1 cellular context compared by ENCODE assay signal in the genomic region with DNA sequence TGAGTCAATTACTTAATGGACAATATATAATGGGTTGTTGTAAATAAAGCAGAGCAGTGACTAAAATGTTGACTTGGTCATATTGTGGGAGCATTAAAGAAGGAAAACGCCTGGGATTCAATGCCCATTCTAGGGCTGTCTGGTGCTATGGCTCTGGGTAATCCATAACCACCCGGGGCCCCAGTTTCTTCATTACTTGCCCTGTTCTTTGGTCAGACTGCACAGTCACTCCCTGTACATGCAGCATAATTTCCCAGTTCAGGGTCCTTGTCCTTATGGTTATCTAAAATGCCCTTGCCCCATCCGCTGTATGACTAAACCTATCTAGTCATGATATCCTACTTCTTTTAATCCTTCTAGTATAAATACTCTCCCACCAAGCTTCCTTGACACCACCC.
TF ChIP-seq lines count a peak whose summit lies in the region.

No MANE protein-coding gene starts in this region.

TF ChIP-seq in K562, 482 proteins besides CTCF, POLR2A, EP300 and RAD21 (continues in another document):
- no peak for TF ChIP-seq SUPT5H (IDR thresholded peaks at IDR 0.05)
- TF ChIP-seq L3MBTL2 (IDR thresholded peaks at IDR 0.05) = no peak
- TF ChIP-seq, protein P1, sequence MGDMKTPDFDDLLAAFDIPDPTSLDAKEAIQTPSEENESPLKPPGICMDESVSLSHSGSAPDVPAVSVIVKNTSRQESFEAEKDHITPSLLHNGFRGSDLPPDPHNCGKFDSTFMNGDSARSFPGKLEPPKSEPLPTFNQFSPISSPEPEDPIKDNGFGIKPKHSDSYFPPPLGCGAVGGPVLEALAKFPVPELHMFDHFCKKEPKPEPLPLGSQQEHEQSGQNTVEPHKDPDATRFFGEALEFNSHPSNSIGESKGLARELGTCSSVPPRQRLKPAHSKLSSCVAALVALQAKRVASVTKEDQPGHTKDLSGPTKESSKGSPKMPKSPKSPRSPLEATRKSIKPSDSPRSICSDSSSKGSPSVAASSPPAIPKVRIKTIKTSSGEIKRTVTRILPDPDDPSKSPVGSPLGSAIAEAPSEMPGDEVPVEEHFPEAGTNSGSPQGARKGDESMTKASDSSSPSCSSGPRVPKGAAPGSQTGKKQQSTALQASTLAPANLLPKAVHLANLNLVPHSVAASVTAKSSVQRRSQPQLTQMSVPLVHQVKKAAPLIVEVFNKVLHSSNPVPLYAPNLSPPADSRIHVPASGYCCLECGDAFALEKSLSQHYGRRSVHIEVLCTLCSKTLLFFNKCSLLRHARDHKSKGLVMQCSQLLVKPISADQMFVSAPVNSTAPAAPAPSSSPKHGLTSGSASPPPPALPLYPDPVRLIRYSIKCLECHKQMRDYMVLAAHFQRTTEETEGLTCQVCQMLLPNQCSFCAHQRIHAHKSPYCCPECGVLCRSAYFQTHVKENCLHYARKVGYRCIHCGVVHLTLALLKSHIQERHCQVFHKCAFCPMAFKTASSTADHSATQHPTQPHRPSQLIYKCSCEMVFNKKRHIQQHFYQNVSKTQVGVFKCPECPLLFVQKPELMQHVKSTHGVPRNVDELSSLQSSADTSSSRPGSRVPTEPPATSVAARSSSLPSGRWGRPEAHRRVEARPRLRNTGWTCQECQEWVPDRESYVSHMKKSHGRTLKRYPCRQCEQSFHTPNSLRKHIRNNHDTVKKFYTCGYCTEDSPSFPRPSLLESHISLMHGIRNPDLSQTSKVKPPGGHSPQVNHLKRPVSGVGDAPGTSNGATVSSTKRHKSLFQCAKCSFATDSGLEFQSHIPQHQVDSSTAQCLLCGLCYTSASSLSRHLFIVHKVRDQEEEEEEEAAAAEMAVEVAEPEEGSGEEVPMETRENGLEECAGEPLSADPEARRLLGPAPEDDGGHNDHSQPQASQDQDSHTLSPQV (IDR thresholded peaks at IDR 0.05) = peak; percentile 70; the same call in 1 of the 2 replicates
- no peak for TF ChIP-seq KDM1A (IDR thresholded peaks at IDR 0.05)
- TF ChIP-seq FOSL1 (tag; conservative IDR thresholded peaks at IDR 0.05) = peak; percentile 91
- TF ChIP-seq, protein P2, sequence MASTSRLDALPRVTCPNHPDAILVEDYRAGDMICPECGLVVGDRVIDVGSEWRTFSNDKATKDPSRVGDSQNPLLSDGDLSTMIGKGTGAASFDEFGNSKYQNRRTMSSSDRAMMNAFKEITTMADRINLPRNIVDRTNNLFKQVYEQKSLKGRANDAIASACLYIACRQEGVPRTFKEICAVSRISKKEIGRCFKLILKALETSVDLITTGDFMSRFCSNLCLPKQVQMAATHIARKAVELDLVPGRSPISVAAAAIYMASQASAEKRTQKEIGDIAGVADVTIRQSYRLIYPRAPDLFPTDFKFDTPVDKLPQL (IDR thresholded peaks at IDR 0.05; ENCODE audit: extremely low read depth, insufficient read length) = no peak
- peak; percentile 70; the same call in 1 of the 2 replicates for TF ChIP-seq NCOA1 (IDR thresholded peaks at IDR 0.05; ENCODE audit: low read depth)
- TF ChIP-seq MTA2 (IDR thresholded peaks at IDR 0.05; ENCODE audit: low read depth) = peak; percentile 54
- TF ChIP-seq ARNT (IDR thresholded peaks at IDR 0.05) = peak in 1 of 2 experiments; percentile 65; a peak in 1 of 4 replicates
- TF ChIP-seq POLR2B (IDR thresholded peaks at IDR 0.05; ENCODE audit: low read depth, partially characterized antibody) = no peak
- peak; percentile 60 for TF ChIP-seq CEBPB (tag; IDR thresholded peaks at IDR 0.05)
- TF ChIP-seq YBX1 (IDR thresholded peaks at IDR 0.05) = no peak
- peak; percentile 62; the same call in 1 of the 2 replicates for TF ChIP-seq PML (IDR thresholded peaks at IDR 0.05; ENCODE audit: low read length)
- TF ChIP-seq SMARCB1 (IDR thresholded peaks at IDR 0.05; ENCODE audit: insufficient read length, low read depth) = peak; percentile 63
- peak; percentile 95 for TF ChIP-seq NFE2 (IDR thresholded peaks at IDR 0.05; ENCODE audit: low read depth)
- TF ChIP-seq ZKSCAN8 (CRISPR knock-in tag; IDR thresholded peaks at IDR 0.05) = peak; percentile 48; the same call in 1 of the 2 replicates
- no peak for TF ChIP-seq KLF6 (CRISPR knock-in tag; IDR thresholded peaks at IDR 0.05; ENCODE audit: borderline replicate concordance)
- TF ChIP-seq, protein P3, sequence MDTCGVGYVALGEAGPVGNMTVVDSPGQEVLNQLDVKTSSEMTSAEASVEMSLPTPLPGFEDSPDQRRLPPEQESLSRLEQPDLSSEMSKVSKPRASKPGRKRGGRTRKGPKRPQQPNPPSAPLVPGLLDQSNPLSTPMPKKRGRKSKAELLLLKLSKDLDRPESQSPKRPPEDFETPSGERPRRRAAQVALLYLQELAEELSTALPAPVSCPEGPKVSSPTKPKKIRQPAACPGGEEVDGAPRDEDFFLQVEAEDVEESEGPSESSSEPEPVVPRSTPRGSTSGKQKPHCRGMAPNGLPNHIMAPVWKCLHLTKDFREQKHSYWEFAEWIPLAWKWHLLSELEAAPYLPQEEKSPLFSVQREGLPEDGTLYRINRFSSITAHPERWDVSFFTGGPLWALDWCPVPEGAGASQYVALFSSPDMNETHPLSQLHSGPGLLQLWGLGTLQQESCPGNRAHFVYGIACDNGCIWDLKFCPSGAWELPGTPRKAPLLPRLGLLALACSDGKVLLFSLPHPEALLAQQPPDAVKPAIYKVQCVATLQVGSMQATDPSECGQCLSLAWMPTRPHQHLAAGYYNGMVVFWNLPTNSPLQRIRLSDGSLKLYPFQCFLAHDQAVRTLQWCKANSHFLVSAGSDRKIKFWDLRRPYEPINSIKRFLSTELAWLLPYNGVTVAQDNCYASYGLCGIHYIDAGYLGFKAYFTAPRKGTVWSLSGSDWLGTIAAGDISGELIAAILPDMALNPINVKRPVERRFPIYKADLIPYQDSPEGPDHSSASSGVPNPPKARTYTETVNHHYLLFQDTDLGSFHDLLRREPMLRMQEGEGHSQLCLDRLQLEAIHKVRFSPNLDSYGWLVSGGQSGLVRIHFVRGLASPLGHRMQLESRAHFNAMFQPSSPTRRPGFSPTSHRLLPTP (IDR thresholded peaks at IDR 0.05; ENCODE audit: borderline replicate concordance, extremely low read depth, insufficient read length) = no peak
- TF ChIP-seq SMARCA4 (IDR thresholded peaks at IDR 0.05) = peak; percentile 94
- TF ChIP-seq IRF2 (CRISPR knock-in tag; IDR thresholded peaks at IDR 0.05) = no peak
- TF ChIP-seq, protein P4, sequence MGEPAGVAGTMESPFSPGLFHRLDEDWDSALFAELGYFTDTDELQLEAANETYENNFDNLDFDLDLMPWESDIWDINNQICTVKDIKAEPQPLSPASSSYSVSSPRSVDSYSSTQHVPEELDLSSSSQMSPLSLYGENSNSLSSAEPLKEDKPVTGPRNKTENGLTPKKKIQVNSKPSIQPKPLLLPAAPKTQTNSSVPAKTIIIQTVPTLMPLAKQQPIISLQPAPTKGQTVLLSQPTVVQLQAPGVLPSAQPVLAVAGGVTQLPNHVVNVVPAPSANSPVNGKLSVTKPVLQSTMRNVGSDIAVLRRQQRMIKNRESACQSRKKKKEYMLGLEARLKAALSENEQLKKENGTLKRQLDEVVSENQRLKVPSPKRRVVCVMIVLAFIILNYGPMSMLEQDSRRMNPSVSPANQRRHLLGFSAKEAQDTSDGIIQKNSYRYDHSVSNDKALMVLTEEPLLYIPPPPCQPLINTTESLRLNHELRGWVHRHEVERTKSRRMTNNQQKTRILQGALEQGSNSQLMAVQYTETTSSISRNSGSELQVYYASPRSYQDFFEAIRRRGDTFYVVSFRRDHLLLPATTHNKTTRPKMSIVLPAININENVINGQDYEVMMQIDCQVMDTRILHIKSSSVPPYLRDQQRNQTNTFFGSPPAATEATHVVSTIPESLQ (CRISPR knock-in tag; IDR thresholded peaks at IDR 0.05) = no peak
- peak in 1 of 2 experiments; percentile 57; a peak in 1 of 4 replicates for TF ChIP-seq HDAC1 (IDR thresholded peaks at IDR 0.05)
- TF ChIP-seq HNRNPL (IDR thresholded peaks at IDR 0.05; ENCODE audit: low read depth, low read length) = 0 out of 2 replicates have a peak, but pooled peaks have one; percentile 40
- TF ChIP-seq MECOM (CRISPR knock-in tag; IDR thresholded peaks at IDR 0.05) = peak; percentile 90
- TF ChIP-seq, protein P5, sequence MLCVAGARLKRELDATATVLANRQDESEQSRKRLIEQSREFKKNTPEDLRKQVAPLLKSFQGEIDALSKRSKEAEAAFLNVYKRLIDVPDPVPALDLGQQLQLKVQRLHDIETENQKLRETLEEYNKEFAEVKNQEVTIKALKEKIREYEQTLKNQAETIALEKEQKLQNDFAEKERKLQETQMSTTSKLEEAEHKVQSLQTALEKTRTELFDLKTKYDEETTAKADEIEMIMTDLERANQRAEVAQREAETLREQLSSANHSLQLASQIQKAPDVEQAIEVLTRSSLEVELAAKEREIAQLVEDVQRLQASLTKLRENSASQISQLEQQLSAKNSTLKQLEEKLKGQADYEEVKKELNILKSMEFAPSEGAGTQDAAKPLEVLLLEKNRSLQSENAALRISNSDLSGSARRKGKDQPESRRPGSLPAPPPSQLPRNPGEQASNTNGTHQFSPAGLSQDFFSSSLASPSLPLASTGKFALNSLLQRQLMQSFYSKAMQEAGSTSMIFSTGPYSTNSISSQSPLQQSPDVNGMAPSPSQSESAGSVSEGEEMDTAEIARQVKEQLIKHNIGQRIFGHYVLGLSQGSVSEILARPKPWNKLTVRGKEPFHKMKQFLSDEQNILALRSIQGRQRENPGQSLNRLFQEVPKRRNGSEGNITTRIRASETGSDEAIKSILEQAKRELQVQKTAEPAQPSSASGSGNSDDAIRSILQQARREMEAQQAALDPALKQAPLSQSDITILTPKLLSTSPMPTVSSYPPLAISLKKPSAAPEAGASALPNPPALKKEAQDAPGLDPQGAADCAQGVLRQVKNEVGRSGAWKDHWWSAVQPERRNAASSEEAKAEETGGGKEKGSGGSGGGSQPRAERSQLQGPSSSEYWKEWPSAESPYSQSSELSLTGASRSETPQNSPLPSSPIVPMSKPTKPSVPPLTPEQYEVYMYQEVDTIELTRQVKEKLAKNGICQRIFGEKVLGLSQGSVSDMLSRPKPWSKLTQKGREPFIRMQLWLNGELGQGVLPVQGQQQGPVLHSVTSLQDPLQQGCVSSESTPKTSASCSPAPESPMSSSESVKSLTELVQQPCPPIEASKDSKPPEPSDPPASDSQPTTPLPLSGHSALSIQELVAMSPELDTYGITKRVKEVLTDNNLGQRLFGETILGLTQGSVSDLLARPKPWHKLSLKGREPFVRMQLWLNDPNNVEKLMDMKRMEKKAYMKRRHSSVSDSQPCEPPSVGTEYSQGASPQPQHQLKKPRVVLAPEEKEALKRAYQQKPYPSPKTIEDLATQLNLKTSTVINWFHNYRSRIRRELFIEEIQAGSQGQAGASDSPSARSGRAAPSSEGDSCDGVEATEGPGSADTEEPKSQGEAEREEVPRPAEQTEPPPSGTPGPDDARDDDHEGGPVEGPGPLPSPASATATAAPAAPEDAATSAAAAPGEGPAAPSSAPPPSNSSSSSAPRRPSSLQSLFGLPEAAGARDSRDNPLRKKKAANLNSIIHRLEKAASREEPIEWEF (CRISPR knock-in tag; IDR thresholded peaks at IDR 0.05) = 0 out of 2 replicates have a peak, but pooled peaks have one; percentile 50
- TF ChIP-seq, protein P6, sequence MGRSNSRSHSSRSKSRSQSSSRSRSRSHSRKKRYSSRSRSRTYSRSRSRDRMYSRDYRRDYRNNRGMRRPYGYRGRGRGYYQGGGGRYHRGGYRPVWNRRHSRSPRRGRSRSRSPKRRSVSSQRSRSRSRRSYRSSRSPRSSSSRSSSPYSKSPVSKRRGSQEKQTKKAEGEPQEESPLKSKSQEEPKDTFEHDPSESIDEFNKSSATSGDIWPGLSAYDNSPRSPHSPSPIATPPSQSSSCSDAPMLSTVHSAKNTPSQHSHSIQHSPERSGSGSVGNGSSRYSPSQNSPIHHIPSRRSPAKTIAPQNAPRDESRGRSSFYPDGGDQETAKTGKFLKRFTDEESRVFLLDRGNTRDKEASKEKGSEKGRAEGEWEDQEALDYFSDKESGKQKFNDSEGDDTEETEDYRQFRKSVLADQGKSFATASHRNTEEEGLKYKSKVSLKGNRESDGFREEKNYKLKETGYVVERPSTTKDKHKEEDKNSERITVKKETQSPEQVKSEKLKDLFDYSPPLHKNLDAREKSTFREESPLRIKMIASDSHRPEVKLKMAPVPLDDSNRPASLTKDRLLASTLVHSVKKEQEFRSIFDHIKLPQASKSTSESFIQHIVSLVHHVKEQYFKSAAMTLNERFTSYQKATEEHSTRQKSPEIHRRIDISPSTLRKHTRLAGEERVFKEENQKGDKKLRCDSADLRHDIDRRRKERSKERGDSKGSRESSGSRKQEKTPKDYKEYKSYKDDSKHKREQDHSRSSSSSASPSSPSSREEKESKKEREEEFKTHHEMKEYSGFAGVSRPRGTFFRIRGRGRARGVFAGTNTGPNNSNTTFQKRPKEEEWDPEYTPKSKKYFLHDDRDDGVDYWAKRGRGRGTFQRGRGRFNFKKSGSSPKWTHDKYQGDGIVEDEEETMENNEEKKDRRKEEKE (IDR thresholded peaks at IDR 0.05; ENCODE audit: borderline replicate concordance in 1 of 2, control insufficient read depth in 1 of 2, low read depth in 2 of 2, low read length in 1 of 2) = 0 out of 4 replicates have a peak, but pooled peaks of 1 of the 2 experiments have one; percentile 54
- TF ChIP-seq, protein P7, sequence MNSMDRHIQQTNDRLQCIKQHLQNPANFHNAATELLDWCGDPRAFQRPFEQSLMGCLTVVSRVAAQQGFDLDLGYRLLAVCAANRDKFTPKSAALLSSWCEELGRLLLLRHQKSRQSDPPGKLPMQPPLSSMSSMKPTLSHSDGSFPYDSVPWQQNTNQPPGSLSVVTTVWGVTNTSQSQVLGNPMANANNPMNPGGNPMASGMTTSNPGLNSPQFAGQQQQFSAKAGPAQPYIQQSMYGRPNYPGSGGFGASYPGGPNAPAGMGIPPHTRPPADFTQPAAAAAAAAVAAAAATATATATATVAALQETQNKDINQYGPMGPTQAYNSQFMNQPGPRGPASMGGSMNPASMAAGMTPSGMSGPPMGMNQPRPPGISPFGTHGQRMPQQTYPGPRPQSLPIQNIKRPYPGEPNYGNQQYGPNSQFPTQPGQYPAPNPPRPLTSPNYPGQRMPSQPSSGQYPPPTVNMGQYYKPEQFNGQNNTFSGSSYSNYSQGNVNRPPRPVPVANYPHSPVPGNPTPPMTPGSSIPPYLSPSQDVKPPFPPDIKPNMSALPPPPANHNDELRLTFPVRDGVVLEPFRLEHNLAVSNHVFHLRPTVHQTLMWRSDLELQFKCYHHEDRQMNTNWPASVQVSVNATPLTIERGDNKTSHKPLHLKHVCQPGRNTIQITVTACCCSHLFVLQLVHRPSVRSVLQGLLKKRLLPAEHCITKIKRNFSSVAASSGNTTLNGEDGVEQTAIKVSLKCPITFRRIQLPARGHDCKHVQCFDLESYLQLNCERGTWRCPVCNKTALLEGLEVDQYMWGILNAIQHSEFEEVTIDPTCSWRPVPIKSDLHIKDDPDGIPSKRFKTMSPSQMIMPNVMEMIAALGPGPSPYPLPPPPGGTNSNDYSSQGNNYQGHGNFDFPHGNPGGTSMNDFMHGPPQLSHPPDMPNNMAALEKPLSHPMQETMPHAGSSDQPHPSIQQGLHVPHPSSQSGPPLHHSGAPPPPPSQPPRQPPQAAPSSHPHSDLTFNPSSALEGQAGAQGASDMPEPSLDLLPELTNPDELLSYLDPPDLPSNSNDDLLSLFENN (IDR thresholded peaks at IDR 0.05; ENCODE audit: low read depth in 2 of 2, low read length in 2 of 2) = peak in 1 of 2 experiments; percentile 63; a peak in 2 of 4 replicates
- TF ChIP-seq, protein P8, sequence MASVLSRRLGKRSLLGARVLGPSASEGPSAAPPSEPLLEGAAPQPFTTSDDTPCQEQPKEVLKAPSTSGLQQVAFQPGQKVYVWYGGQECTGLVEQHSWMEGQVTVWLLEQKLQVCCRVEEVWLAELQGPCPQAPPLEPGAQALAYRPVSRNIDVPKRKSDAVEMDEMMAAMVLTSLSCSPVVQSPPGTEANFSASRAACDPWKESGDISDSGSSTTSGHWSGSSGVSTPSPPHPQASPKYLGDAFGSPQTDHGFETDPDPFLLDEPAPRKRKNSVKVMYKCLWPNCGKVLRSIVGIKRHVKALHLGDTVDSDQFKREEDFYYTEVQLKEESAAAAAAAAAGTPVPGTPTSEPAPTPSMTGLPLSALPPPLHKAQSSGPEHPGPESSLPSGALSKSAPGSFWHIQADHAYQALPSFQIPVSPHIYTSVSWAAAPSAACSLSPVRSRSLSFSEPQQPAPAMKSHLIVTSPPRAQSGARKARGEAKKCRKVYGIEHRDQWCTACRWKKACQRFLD (CRISPR knock-in tag; IDR thresholded peaks at IDR 0.05) = no peak; the same call in 1 of the 2 replicates
